Comparison of ENCODE assay signal across 1 cellular context in the genomic region with DNA sequence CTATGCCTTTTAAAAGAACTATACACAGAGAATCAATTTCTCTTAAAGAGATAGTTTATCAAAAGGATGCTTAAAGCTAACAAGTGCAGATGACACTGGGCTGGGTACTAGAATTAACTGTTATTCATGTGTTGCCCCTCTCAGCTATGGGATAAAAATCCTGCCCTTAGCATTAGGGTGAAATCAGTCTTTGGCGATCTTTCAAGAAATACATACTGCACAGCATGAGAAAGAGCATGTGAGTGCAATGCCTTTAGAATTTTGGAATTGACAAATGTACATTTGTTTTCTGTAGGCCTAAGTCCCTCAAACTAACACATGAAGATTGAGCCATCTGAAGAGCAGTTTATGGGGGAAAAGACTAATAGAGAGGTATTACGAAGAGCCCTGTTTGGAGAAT.
TF ChIP-seq lines count a peak whose summit lies in the region.

No MANE protein-coding gene starts in this region.

TF ChIP-seq in IMR-90, 13 proteins besides CTCF, POLR2A, EP300 and RAD21 (continued from another document):
- no peak for TF ChIP-seq RFX5 (IDR thresholded peaks at IDR 0.05; ENCODE audit: low read depth, low read length)
- no peak for TF ChIP-seq CHD1 (IDR thresholded peaks at IDR 0.05; ENCODE audit: low read depth, low read length)
- TF ChIP-seq MXI1 (IDR thresholded peaks at IDR 0.05; ENCODE audit: borderline replicate concordance, low read depth, low read length), result no peak
- TF ChIP-seq CEBPB (IDR thresholded peaks at IDR 0.05; ENCODE audit: low read depth, low read length), result no peak
- TF ChIP-seq MAFK (IDR thresholded peaks at IDR 0.05; ENCODE audit: low read depth, low read length), result no peak
- no peak for TF ChIP-seq MAZ (IDR thresholded peaks at IDR 0.05; ENCODE audit: borderline replicate concordance, low read depth, low read length)
- TF ChIP-seq, protein P1, sequence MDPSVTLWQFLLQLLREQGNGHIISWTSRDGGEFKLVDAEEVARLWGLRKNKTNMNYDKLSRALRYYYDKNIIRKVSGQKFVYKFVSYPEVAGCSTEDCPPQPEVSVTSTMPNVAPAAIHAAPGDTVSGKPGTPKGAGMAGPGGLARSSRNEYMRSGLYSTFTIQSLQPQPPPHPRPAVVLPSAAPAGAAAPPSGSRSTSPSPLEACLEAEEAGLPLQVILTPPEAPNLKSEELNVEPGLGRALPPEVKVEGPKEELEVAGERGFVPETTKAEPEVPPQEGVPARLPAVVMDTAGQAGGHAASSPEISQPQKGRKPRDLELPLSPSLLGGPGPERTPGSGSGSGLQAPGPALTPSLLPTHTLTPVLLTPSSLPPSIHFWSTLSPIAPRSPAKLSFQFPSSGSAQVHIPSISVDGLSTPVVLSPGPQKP (IDR thresholded peaks at IDR 0.05; ENCODE audit: borderline replicate concordance, low read depth, low read length), result no peak
- TF ChIP-seq SMC3 (IDR thresholded peaks at IDR 0.05; ENCODE audit: low read depth, low read length), result no peak
TF ChIP-seq in IMR-90: peak in this region for 0.
